ENCODE assay signal across 14 cellular contexts in genomic region chr3:63951492-63951891, GRCh38. TPM values are rescaled to one million over a fixed set of nuclear protein-coding genes. Genes with fewer than 3 reads are reported as not detected.
DNase-seq lines count a peak whose midpoint lies in the region; ATAC-seq and TF ChIP-seq lines count a peak whose summit lies in the region.
"Had no signal": no experiment of that assay in that cellular context is flagged by ENCODE, and none has a peak within 500 bp of the region (broad histone marks: within the 10 kb centered on the region; RNA-seq: fewer than 3 reads in every experiment).

No MANE protein-coding gene starts in this region.

- H3K27ac Mint-ChIP-seq in CD8-positive, alpha-beta T cell = peak overlapping the region; percentile 24
- peak overlapping the region; percentile 92 for H3K27ac Mint-ChIP-seq in central memory CD8-positive, alpha-beta T cell (ENCODE audit: low read depth)

- peaks cover 5% of the 10 kb centered on the region for H3K36me3 ChIP-seq in CD8-positive, alpha-beta T cell (ENCODE audit: insufficient read depth, low read length)

- H3K36me3 Mint-ChIP-seq in CD8-positive, alpha-beta T cell = peaks cover 34% of the 10 kb centered on the region
- H3K36me3 Mint-ChIP-seq in central memory CD8-positive, alpha-beta T cell (ENCODE audit: insufficient read depth) = peaks cover 27% of the 10 kb centered on the region

- DNase-seq in CD8-positive, alpha-beta T cell = no peak
- no peak for DNase-seq in central memory CD8-positive, alpha-beta T cell (ENCODE audit: low spot score in 2 of 2)
- DNase-seq in GM10248 (ENCODE audit: extremely low spot score) (no peak), NCI-H2029 (lab: John Stamatoyannopoulos, UW) (no peak), NCI-H1105 (lab: John Stamatoyannopoulos, UW) (no peak)
- DNase-seq: NCI-H2171; SHP77; stimulated activated CD4-positive, alpha-beta T cell treated with anti-CD3 and anti-CD28 coated beads, Interleukin-4, amount 100 ng/mL, for 1 hour; tibial artery had no signal

- no peak overlapping the region for H3K27ac ChIP-seq in CD8-positive, alpha-beta T cell (ENCODE audit: low read depth, low read length)
- H3K27ac ChIP-seq: C4-2B, tibial artery had no signal

- CTCF ChIA-PET in CD8-positive, alpha-beta T cell (lab: Charles Lee) = interaction anchor here (0.8 to 1.5 kb wide), 4 partner anchors 10 to 43 kb away, joined by 3 to 8 read pairs (median 4); no protein-coding TSS in a partner anchor
- CTCF ChIA-PET in GM10248 (lab: Yijun Ruan, JAX) = interaction anchor here (0.9 to 3.3 kb wide), 4 partner anchors 11 to 26 kb away, joined by 3 to 36 read pairs (median 6); no protein-coding TSS in a partner anchor

- H3K4me3 ChIP-seq in CD8-positive, alpha-beta T cell (ENCODE audit: low read depth, low read length) = no peak overlapping the region
- H3K4me3 ChIP-seq: tibial artery had no signal

- peak overlapping the region; percentile 54 for H3K4me3 Mint-ChIP-seq in CD8-positive, alpha-beta T cell
- peak overlapping the region; percentile 73 for H3K4me3 Mint-ChIP-seq in central memory CD8-positive, alpha-beta T cell

- ATAC-seq in CD8-positive, alpha-beta T cell = no peak
- ATAC-seq in GM19467 (IDR thresholded peaks at IDR 0.05; ENCODE audit: unreplicated experiment) (peak; percentile 66), HG03432 (IDR thresholded peaks at IDR 0.05; ENCODE audit: unreplicated experiment) (peak; percentile 57), HG02763 (IDR thresholded peaks at IDR 0.05; ENCODE audit: unreplicated experiment) (no peak)
- peak; percentile 78 for ATAC-seq in central memory CD8-positive, alpha-beta T cell (replicated peaks; ENCODE audit: extremely low read depth, poor library complexity, severe bottlenecking)

- no peaks in the 10 kb centered on the region for H3K27me3 ChIP-seq in CD8-positive, alpha-beta T cell (ENCODE audit: insufficient read depth, low read length)
- H3K27me3 ChIP-seq: tibial artery had no signal

- intact Hi-C loops in CD8-positive, alpha-beta T cell (cut with DNase I, micrococcal nuclease) = no loop called here

- H3K4me1 ChIP-seq in CD8-positive, alpha-beta T cell (ENCODE audit: insufficient read depth, low read length) = peaks cover 23% of the 10 kb centered on the region

- H3K9me3 ChIP-seq in CD8-positive, alpha-beta T cell (ENCODE audit: low read length) = no peaks in the 10 kb centered on the region
- H3K9me3 ChIP-seq: tibial artery had no signal

- peaks cover 47% of the 10 kb centered on the region for H3K4me1 Mint-ChIP-seq in CD8-positive, alpha-beta T cell (ENCODE audit: low read depth)
- H3K4me1 Mint-ChIP-seq in central memory CD8-positive, alpha-beta T cell = peaks cover 56% of the 10 kb centered on the region

- H3K9me3 Mint-ChIP-seq in CD8-positive, alpha-beta T cell = no peaks in the 10 kb centered on the region
- no peaks in the 10 kb centered on the region for H3K9me3 Mint-ChIP-seq in central memory CD8-positive, alpha-beta T cell

- POLR2A ChIA-PET in CD8-positive, alpha-beta T cell (lab: Charles Lee) = interaction anchor here (1.6 kb wide), 1 partner anchor 17 kb away, joined by 5 read pairs; no protein-coding TSS in a partner anchor
- POLR2A ChIA-PET in GM10248 (lab: Yijun Ruan, JAX) = no interaction called here

- no peaks in the 10 kb centered on the region for H3K27me3 Mint-ChIP-seq in CD8-positive, alpha-beta T cell (ENCODE audit: low read depth)
- H3K27me3 Mint-ChIP-seq in central memory CD8-positive, alpha-beta T cell = no peaks in the 10 kb centered on the region

- TF ChIP-seq CTCF in CD8-positive, alpha-beta T cell (IDR thresholded peaks at IDR 0.05) = no peak
- no peak for TF ChIP-seq CTCF in GM10248 (IDR thresholded peaks at IDR 0.05; ENCODE audit: control extremely low read depth, extremely low read depth, low read depth, missing control alignments)

RNA-seq across cellular contexts. Expression of gene SCAANT1, which starts 39.3 kb away (rescaled TPM):
- total RNA-seq in CD8-positive, alpha-beta T cell = not detected
- total RNA-seq: H1 had no signal

Comparison
In these comparisons a context has a peak if more than half of its experiments do, and no peak if none do; other contexts are left out.
1. ATAC-seq: peak in GM19467 (single experiment), HG03432 (single experiment) and central memory CD8-positive, alpha-beta T cell (single experiment); none in CD8-positive, alpha-beta T cell (single experiment) and HG02763 (single experiment).